In the genomic region with DNA sequence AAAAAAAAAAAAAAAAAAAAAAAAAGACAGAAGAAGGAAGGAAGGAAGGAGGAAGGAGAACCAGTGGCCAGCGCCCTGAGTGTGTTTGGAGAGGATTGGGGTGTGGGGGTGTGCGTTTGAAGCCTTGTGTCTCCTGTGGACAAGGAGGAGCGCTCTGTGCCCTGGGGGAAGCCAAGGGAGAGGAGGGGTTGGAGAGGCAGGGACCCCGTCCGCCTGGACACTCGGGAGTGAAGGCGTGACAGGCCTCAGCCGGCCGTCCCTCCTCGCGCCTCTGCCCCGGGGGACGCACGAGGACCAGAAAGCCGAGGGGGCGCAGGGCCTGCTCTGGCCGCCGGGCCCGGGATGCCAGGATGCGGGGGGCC, we compare ENCODE assay signal across 8 cellular contexts. TPM values are rescaled to one million over a fixed set of nuclear protein-coding genes. Genes with fewer than 3 reads are reported as not detected.
DNase-seq lines count a peak whose midpoint lies in the region; ATAC-seq and TF ChIP-seq lines count a peak whose summit lies in the region.

No MANE protein-coding gene starts in this region.

- peaks cover 43% of the 10 kb centered on the region for H3K4me1 ChIP-seq in PC-9 (replicated peaks; ENCODE audit: insufficient read depth)
- peaks cover 0 to 30% (median 8%) of the 10 kb centered on the region in 12 donors for H3K4me1 ChIP-seq in heart left ventricle
- peaks cover 14 to 26% (median 17%) of the 10 kb centered on the region in 3 donors for H3K4me1 ChIP-seq in skeletal muscle tissue (ENCODE audit: control insufficient read depth in 3 of 3, insufficient read depth in 3 of 3, low read length in 3 of 3)

- H3K27me3 ChIP-seq in PC-9 (ENCODE audit: insufficient read depth, low read depth): no peaks in the 10 kb centered on the region
- H3K27me3 ChIP-seq in heart left ventricle: no peaks in the 10 kb centered on the region
- no peaks in the 10 kb centered on the region for H3K27me3 ChIP-seq in skeletal muscle tissue (ENCODE audit: control insufficient read depth in 3 of 3, insufficient read depth in 3 of 3, low read length in 3 of 3)

- peaks cover 25% of the 10 kb centered on the region for H3K4me1 Mint-ChIP-seq in T-helper 1 cell treated with Interleukin-12 subunit alpha and Interleukin-12 subunit beta and Interleukin-4 antibody, amounts not matched to agents 30 μg/mL and 1 μg/mL, for 36 hours (ENCODE audit: low read depth)

- peak overlapping the region; percentile 72 for H2AFZ ChIP-seq in PC-9

- BruUV-seq in PC-9 (replicated peaks; lab: Mats Ljungman, UMichigan): no TSS peak

- H3K9ac ChIP-seq in skeletal muscle tissue (ENCODE audit: low read depth in 1 of 3, low read length in 3 of 3): peak overlapping the region; percentile 38 to 85 (median 74)

- H4K20me1 ChIP-seq in PC-9 (ENCODE audit: insufficient read depth): no peaks in the 10 kb centered on the region

- H3K9me3 Mint-ChIP-seq in T-helper 1 cell treated with Interleukin-12 subunit alpha and Interleukin-12 subunit beta and Interleukin-4 antibody, amounts not matched to agents 30 μg/mL and 1 μg/mL, for 36 hours: peaks cover 11% of the 10 kb centered on the region

- POLR2A ChIA-PET in PC-9 (lab: Charles Lee; ENCODE audit: unreplicated experiment): interaction anchor here (0.5 kb wide), 1 partner anchor 36 kb away, joined by 4 read pairs; no protein-coding TSS in a partner anchor

- TF ChIP-seq POLR2A in heart left ventricle (IDR thresholded peaks at IDR 0.05): no peak

- no peaks in the 10 kb centered on the region for H3K79me2 ChIP-seq in PC-9 (ENCODE audit: low read depth)

- H3K9me2 ChIP-seq in PC-9 (ENCODE audit: insufficient read depth): no peaks in the 10 kb centered on the region

- 14 to 25% (median 16%) methylated on average over 20 of the region's 20 CpGs for WGBS in heart left ventricle, 4 donors

- peaks cover 28% of the 10 kb centered on the region for H3F3A ChIP-seq in PC-9 (ENCODE audit: insufficient read depth, low read depth)

- H3K4me3 Mint-ChIP-seq in T-helper 1 cell treated with Interleukin-12 subunit alpha and Interleukin-12 subunit beta and Interleukin-4 antibody, amounts not matched to agents 30 μg/mL and 1 μg/mL, for 36 hours: peak overlapping the region; percentile 80

- ATAC-seq in heart left ventricle (peak in 2 of 4 donors; percentile 23 to 25), GM19328 (IDR thresholded peaks at IDR 0.05; ENCODE audit: unreplicated experiment) (no peak), HG03571 (IDR thresholded peaks at IDR 0.05; ENCODE audit: unreplicated experiment) (no peak)

- H3K36me3 ChIP-seq in PC-9 (ENCODE audit: low read depth) (no peaks in the 10 kb centered on the region), heart left ventricle (no peaks in the 10 kb centered on the region), skeletal muscle tissue (ENCODE audit: control insufficient read depth in 3 of 3, insufficient read depth in 3 of 3, low read length in 3 of 3) (no peaks in the 10 kb centered on the region)

- H3K9me3 ChIP-seq in PC-9 (ENCODE audit: insufficient read depth, low read depth) (0 out of 2 replicates have a peak, but pooled peaks cover 4% of the 10 kb centered on the region), heart left ventricle (peaks cover 0 to 3% (median 0%) of the 10 kb centered on the region in 12 donors), skeletal muscle tissue (ENCODE audit: control insufficient read depth in 3 of 3, low read length in 3 of 3) (no peaks in the 10 kb centered on the region)

- H3K27ac ChIP-seq in PC-9 (peak overlapping the region; percentile 13; the same call in 1 of the 2 replicates), heart left ventricle (peak overlapping the region in 10 of 12 donors; percentile 36 to 86 (median 74)), skeletal muscle tissue (ENCODE audit: low read depth, low read length) (peak overlapping the region; percentile 30)

- intact Hi-C loops in PC-9 (cut with micrococcal nuclease; ENCODE audit: unreplicated experiment): no loop called here
- intact Hi-C loops in heart left ventricle (cut with DNase I): loop anchor here in 4 of 10 donors (5.0 kb wide), 3 partner anchors 33 to 258 kb away; no protein-coding TSS in a partner anchor

- DNase-seq in T-helper 1 cell (no peak), PC-9 (no peak), heart left ventricle (peak in 1 of 5 donors; percentile 34)
- DNase-seq in activated effector memory CD4-positive, alpha-beta T cell treated with Interleukin-2 at 50 U/mL for 16 hours: no peak

- CTCF ChIA-PET in PC-9 (lab: Charles Lee): interaction anchor here (0.7 to 1.8 kb wide), 3 partner anchors 10 to 43 kb away, joined by 6 to 17 read pairs (median 7); no protein-coding TSS in a partner anchor

- 0 out of 2 replicates have a peak, but pooled peaks have one; percentile 28 for TF ChIP-seq CTCF in PC-9 (conservative IDR thresholded peaks at IDR 0.05)
- TF ChIP-seq CTCF in heart left ventricle (IDR thresholded peaks at IDR 0.05): no peak

- no peaks in the 10 kb centered on the region for H3K36me3 Mint-ChIP-seq in T-helper 1 cell treated with Interleukin-12 subunit alpha and Interleukin-12 subunit beta and Interleukin-4 antibody, amounts not matched to agents 30 μg/mL and 1 μg/mL, for 36 hours (ENCODE audit: low read depth)

- peak overlapping the region; percentile 80 for H3K4me2 ChIP-seq in PC-9

- H3K27ac Mint-ChIP-seq in T-helper 1 cell treated with Interleukin-12 subunit alpha and Interleukin-12 subunit beta and Interleukin-4 antibody, amounts not matched to agents 30 μg/mL and 1 μg/mL, for 36 hours: peak overlapping the region; percentile 84

- H3K27me3 Mint-ChIP-seq in T-helper 1 cell treated with Interleukin-12 subunit alpha and Interleukin-12 subunit beta and Interleukin-4 antibody, amounts not matched to agents 30 μg/mL and 1 μg/mL, for 36 hours (ENCODE audit: low read depth): peaks cover 27% of the 10 kb centered on the region

- H3K4me3 ChIP-seq in PC-9: peak overlapping the region; percentile 56; the same call in 1 of the 2 replicates
- peak overlapping the region; percentile 20 to 88 (median 68) for H3K4me3 ChIP-seq in heart left ventricle
- peak overlapping the region; percentile 51 to 64 (median 64) for H3K4me3 ChIP-seq in skeletal muscle tissue (ENCODE audit: low read length in 3 of 3)

RNA-seq across cellular contexts. Expression of a gene that starts 44.9 kb away (rescaled TPM):
- total RNA-seq in PC-9 (2021) (27.3 and 31.4 TPM in 2 replicates), heart left ventricle (10 to 100 TPM; 12.2 to 21.6 (median 16.1) TPM), skeletal muscle tissue (9.4 TPM)
- polyA plus RNA-seq in heart left ventricle: 10 to 100 TPM in 1 of 2 donors, 1 to 10 TPM in 1; 5.1 to 12.6 TPM

Comparison
In these comparisons a context has a peak if more than half of its experiments do, and no peak if none do; other contexts are left out.
1. H3K27ac ChIP-seq: peak in every context shown above with its lines; median percentile 74 in heart left ventricle; 30 in skeletal muscle tissue; 13 in PC-9.